ENCODE assay signal across 16 cellular contexts in genomic region chr22:19879248-19879575, GRCh38. TPM values are rescaled to one million over a fixed set of nuclear protein-coding genes. Genes with fewer than 3 reads are reported as not detected.
A peak's percentile ranks its signal among the peaks of the same experiment; 100 is the strongest.
DNase-seq lines count a peak whose midpoint lies in the region; ATAC-seq, FAIRE-seq and TF ChIP-seq lines count a peak whose summit lies in the region.
"Had no signal": no experiment of that assay in that cellular context is flagged by ENCODE, and none has a peak within 500 bp of the region (broad histone marks: within the 10 kb centered on the region; RNA-seq: fewer than 3 reads in every experiment).

No MANE protein-coding gene starts in this region.

- no peaks in the 10 kb centered on the region for H3K27me3 Mint-ChIP-seq in activated CD8-positive, alpha-beta T cell treated with anti-CD3 and anti-CD28 coated beads for 36 hours
- H3K27me3 Mint-ChIP-seq in activated CD8-positive, alpha-beta T cell treated with anti-CD3 and anti-CD28 coated beads, Interleukin-2, amount 10 ng/mL, durations not matched to agents 7 days and 5 days (ENCODE audit: low read depth) = no peaks in the 10 kb centered on the region
- H3K27me3 Mint-ChIP-seq: activated naive CD8-positive, alpha-beta T cell treated with anti-CD3 and anti-CD28 coated beads, Interleukin-2, amount 50 U/mL, for 24 hours had no signal

- H3K9me1 ChIP-seq in endothelial cell of umbilical vein (replicated peaks; ENCODE audit: control insufficient read depth, extremely low read depth, insufficient read depth, low read length) = no peaks in the 10 kb centered on the region

- H3K36me3 ChIP-seq in GM23248 (ENCODE audit: low read depth) (no peaks in the 10 kb centered on the region), endothelial cell of umbilical vein (ENCODE audit: control insufficient read depth in 2 of 2, extremely low read depth in 1 of 2, insufficient read depth in 2 of 2, low read length in 2 of 2) (peaks cover 10 to 12% of the 10 kb centered on the region in 2 experiments), prostate gland (no peaks in the 10 kb centered on the region)

- 49 to 56% methylated on average over 12 to 13 of the region's 14 CpGs for WGBS in GM23248 (ENCODE audit: low coverage in 1 of 2, low lambda C conversion rate in 2 of 2, missing lambda C conversion rate in 2 of 2), 2 experiments
- WGBS in prostate gland = 86% methylated on average over 12 of the region's 14 CpGs

- H3K9ac ChIP-seq in GM23248 (peak overlapping the region; percentile 41), endothelial cell of umbilical vein (replicated peaks; ENCODE audit: extremely low read depth, insufficient read depth, low read length) (peak overlapping the region; percentile 75)
- H3K9ac ChIP-seq: KMS-11 had no signal

- H3K4me1 ChIP-seq in GM23248 (ENCODE audit: insufficient read depth) (peaks cover 42% of the 10 kb centered on the region), endothelial cell of umbilical vein (ENCODE audit: control insufficient read depth, extremely low read depth, insufficient read depth, low read length) (peaks cover 82% of the 10 kb centered on the region), prostate gland (replicated peaks) (peaks cover 34% of the 10 kb centered on the region)

- no peak for ATAC-seq in activated CD8-positive, alpha-beta T cell treated with anti-CD3 and anti-CD28 coated beads for 36 hours
- ATAC-seq in activated CD8-positive, alpha-beta T cell treated with anti-CD3 and anti-CD28 coated beads, Interleukin-2, amount 10 ng/mL, durations not matched to agents 7 days and 5 days = no peak
- no peak for ATAC-seq in HG03521 (IDR thresholded peaks at IDR 0.05; ENCODE audit: unreplicated experiment)
- ATAC-seq: activated naive CD8-positive, alpha-beta T cell treated with anti-CD3 and anti-CD28 coated beads, Interleukin-2, amount 50 U/mL, for 24 hours had no signal

- H3K27me3 ChIP-seq in GM23248 (replicated peaks; ENCODE audit: insufficient read depth) (no peaks in the 10 kb centered on the region), endothelial cell of umbilical vein (ENCODE audit: control insufficient read depth in 2 of 2, insufficient read depth in 2 of 2, low read length in 2 of 2) (no peaks in the 10 kb centered on the region), prostate gland (replicated peaks; ENCODE audit: insufficient read depth) (no peaks in the 10 kb centered on the region)

- no peaks in the 10 kb centered on the region for H3K9me3 ChIP-seq in GM23248 (ENCODE audit: low read depth)
- no peaks in the 10 kb centered on the region for H3K9me3 ChIP-seq in endothelial cell of umbilical vein (replicated peaks; ENCODE audit: control insufficient read depth, insufficient read depth, low read length)
- H3K9me3 ChIP-seq in prostate gland = no peaks in the 10 kb centered on the region

- peak; percentile 0 for DNase-seq in activated CD8-positive, alpha-beta T cell treated with anti-CD3 and anti-CD28 coated beads for 36 hours
- DNase-seq in activated CD8-positive, alpha-beta T cell treated with anti-CD3 and anti-CD28 coated beads, Interleukin-2, amount 10 ng/mL, durations not matched to agents 7 days and 5 days = no peak
- DNase-seq in GM23248 (no peak), endothelial cell of umbilical vein (ENCODE audit: low read depth, low spot score) (no peak), prostate gland (ENCODE audit: low spot score) (no peak), KBM-7 (no peak), inferior parietal cortex (ENCODE audit: extremely low spot score) (no peak)
- DNase-seq: activated naive CD8-positive, alpha-beta T cell treated with anti-CD3 and anti-CD28 coated beads, Interleukin-2, amount 50 U/mL, for 24 hours; NCI-H1436; NCI-H2227 treated with DMSO at 0.1 percent for 48 hours had no signal

- CTCF ChIA-PET in activated CD8-positive, alpha-beta T cell treated with anti-CD3 and anti-CD28 coated beads for 36 hours (lab: Charles Lee) = no interaction called here
- CTCF ChIA-PET in activated CD8-positive, alpha-beta T cell treated with anti-CD3 and anti-CD28 coated beads, Interleukin-2, amount 10 ng/mL, durations not matched to agents 7 days and 5 days (lab: Charles Lee) = no interaction called here
- CTCF ChIA-PET in endothelial cell of umbilical vein (lab: Charles Lee) = interaction anchor here (1.4 to 1.9 kb wide), 2 partner anchors 31 to 149 kb away, joined by 4 to 10 read pairs; no protein-coding TSS in a partner anchor

- TF ChIP-seq POLR2A in endothelial cell of umbilical vein (IDR thresholded peaks at IDR 0.05; ENCODE audit: low read depth, low read length) = no peak
- no peak for TF ChIP-seq POLR2A in prostate gland (IDR thresholded peaks at IDR 0.05)

- peak; percentile 15 for FAIRE-seq in endothelial cell of umbilical vein (lab: Jason Lieb, UNC)
- FAIRE-seq: A204.1, H54, TTC549 had no signal

- no peaks in the 10 kb centered on the region for H3K9me2 ChIP-seq in GM23248 (ENCODE audit: insufficient read depth)

- H3K79me2 ChIP-seq in GM23248 (ENCODE audit: insufficient read depth) (0 out of 2 replicates have a peak, but pooled peaks cover 12% of the 10 kb centered on the region), endothelial cell of umbilical vein (ENCODE audit: control insufficient read depth, insufficient read depth, low read length) (peaks cover 49% of the 10 kb centered on the region)

- H3K4me3 ChIP-seq in GM23248 = 0 out of 2 replicates have a peak overlapping the region, but pooled peaks have one; percentile 12
- H3K4me3 ChIP-seq in endothelial cell of umbilical vein (replicated peaks in 1 of 3; ENCODE audit: insufficient read depth in 1 of 3, low read depth in 1 of 3, low read length in 3 of 3) = peak overlapping the region; percentile 26 to 85 (median 57)
- no peak overlapping the region for H3K4me3 ChIP-seq in prostate gland

- H3K4me2 ChIP-seq in GM23248 (ENCODE audit: unreplicated experiment) (peak overlapping the region; percentile 54), endothelial cell of umbilical vein (ENCODE audit: insufficient read depth, low read length) (peak overlapping the region; percentile 81)
- H3K4me2 ChIP-seq: KMS-11 had no signal

- H3K9me3 Mint-ChIP-seq in activated CD8-positive, alpha-beta T cell treated with anti-CD3 and anti-CD28 coated beads for 36 hours = no peaks in the 10 kb centered on the region
- H3K9me3 Mint-ChIP-seq in activated CD8-positive, alpha-beta T cell treated with anti-CD3 and anti-CD28 coated beads, Interleukin-2, amount 10 ng/mL, durations not matched to agents 7 days and 5 days (ENCODE audit: insufficient read depth) = no peaks in the 10 kb centered on the region
- H3K9me3 Mint-ChIP-seq: activated naive CD8-positive, alpha-beta T cell treated with anti-CD3 and anti-CD28 coated beads, Interleukin-2, amount 50 U/mL, for 24 hours had no signal

- intact Hi-C loops in activated CD8-positive, alpha-beta T cell treated with anti-CD3 and anti-CD28 coated beads for 36 hours (cut with micrococcal nuclease) = no loop called here
- intact Hi-C loops in endothelial cell of umbilical vein (cut with micrococcal nuclease) (no loop called here), prostate gland (cut with DNase I) (no loop called here)

- no peak overlapping the region for H3K27ac Mint-ChIP-seq in activated CD8-positive, alpha-beta T cell treated with anti-CD3 and anti-CD28 coated beads for 36 hours
- no peak overlapping the region for H3K27ac Mint-ChIP-seq in activated CD8-positive, alpha-beta T cell treated with anti-CD3 and anti-CD28 coated beads, Interleukin-2, amount 10 ng/mL, durations not matched to agents 7 days and 5 days
- H3K27ac Mint-ChIP-seq: activated naive CD8-positive, alpha-beta T cell treated with anti-CD3 and anti-CD28 coated beads, Interleukin-2, amount 50 U/mL, for 24 hours; progenitor cell of endocrine pancreas had no signal

- in situ Hi-C loops in GM23248 (cut with MboI) = no loop called here
- in situ Hi-C loops in KBM-7 (cut with MboI; ENCODE audit: low pct_unique_long_range_greater_than_20kb, low sequenced_read_pairs) = no loop called here

- H3K4me3 Mint-ChIP-seq in activated CD8-positive, alpha-beta T cell treated with anti-CD3 and anti-CD28 coated beads for 36 hours = no peak overlapping the region
- H3K4me3 Mint-ChIP-seq in activated CD8-positive, alpha-beta T cell treated with anti-CD3 and anti-CD28 coated beads, Interleukin-2, amount 10 ng/mL, durations not matched to agents 7 days and 5 days = no peak overlapping the region
- H3K4me3 Mint-ChIP-seq: activated naive CD8-positive, alpha-beta T cell treated with anti-CD3 and anti-CD28 coated beads, Interleukin-2, amount 50 U/mL, for 24 hours had no signal

- H3K27ac ChIP-seq in GM23248 (peak overlapping the region; percentile 8; the same call in 1 of the 2 replicates), endothelial cell of umbilical vein (ENCODE audit: insufficient read depth, low read depth, low read length) (peak overlapping the region; percentile 69), prostate gland (peak overlapping the region; percentile 68 to 75)
- H3K27ac ChIP-seq: KMS-11 had no signal

- H2AFZ ChIP-seq in GM23248 = no peak overlapping the region
- H2AFZ ChIP-seq in endothelial cell of umbilical vein (ENCODE audit: low read depth, low read length) = no peak overlapping the region

- dilution Hi-C loops in endothelial cell of umbilical vein (cut with MboI; ENCODE audit: extremely low pct_ligation_motif_present, low sequenced_read_pairs) = no loop called here

- no peak for TF ChIP-seq CTCF in activated CD8-positive, alpha-beta T cell treated with anti-CD3 and anti-CD28 coated beads for 36 hours (IDR thresholded peaks at IDR 0.05)
- TF ChIP-seq CTCF in endothelial cell of umbilical vein (IDR thresholded peaks at IDR 0.05; ENCODE audit: extremely low read depth in 1 of 2, insufficient read depth in 1 of 2, low read depth in 1 of 2, low read length in 2 of 2) (no peak), prostate gland (IDR thresholded peaks at IDR 0.05) (no peak)

- peaks cover 13% of the 10 kb centered on the region for H3F3A ChIP-seq in GM23248 (ENCODE audit: insufficient read depth)

- H3K4me1 Mint-ChIP-seq in activated CD8-positive, alpha-beta T cell treated with anti-CD3 and anti-CD28 coated beads for 36 hours (ENCODE audit: low read depth) = peaks cover 7% of the 10 kb centered on the region
- peaks cover 9% of the 10 kb centered on the region for H3K4me1 Mint-ChIP-seq in activated CD8-positive, alpha-beta T cell treated with anti-CD3 and anti-CD28 coated beads, Interleukin-2, amount 10 ng/mL, durations not matched to agents 7 days and 5 days (ENCODE audit: low read depth)

- no peaks in the 10 kb centered on the region for H3K36me3 Mint-ChIP-seq in activated CD8-positive, alpha-beta T cell treated with anti-CD3 and anti-CD28 coated beads for 36 hours (ENCODE audit: low read depth)
- H3K36me3 Mint-ChIP-seq in activated CD8-positive, alpha-beta T cell treated with anti-CD3 and anti-CD28 coated beads, Interleukin-2, amount 10 ng/mL, durations not matched to agents 7 days and 5 days (ENCODE audit: low read depth) = no peaks in the 10 kb centered on the region

- POLR2A ChIA-PET in activated CD8-positive, alpha-beta T cell treated with anti-CD3 and anti-CD28 coated beads for 36 hours (lab: Charles Lee) = no interaction called here
- POLR2A ChIA-PET in activated CD8-positive, alpha-beta T cell treated with anti-CD3 and anti-CD28 coated beads, Interleukin-2, amount 10 ng/mL, durations not matched to agents 7 days and 5 days (lab: Charles Lee) = interaction anchor here (1.1 kb wide), 1 partner anchor 24 kb away, joined by 3 read pairs; no protein-coding TSS in a partner anchor
- POLR2A ChIA-PET in endothelial cell of umbilical vein (lab: Charles Lee) = interaction anchor here (0.8 kb wide), 1 partner anchor 34 kb away, joined by 3 read pairs; no protein-coding TSS in a partner anchor

- no peaks in the 10 kb centered on the region for H4K20me1 ChIP-seq in GM23248 (ENCODE audit: insufficient read depth)
- H4K20me1 ChIP-seq in endothelial cell of umbilical vein (replicated peaks; ENCODE audit: control insufficient read depth, extremely low read depth, insufficient read depth, low read length) = no peaks in the 10 kb centered on the region

- BruUV-seq in endothelial cell of umbilical vein (replicated peaks; lab: Mats Ljungman, UMichigan) = no TSS peak

RNA-seq across cellular contexts. Expression of gene GNB1L, which starts 24.5 kb away (rescaled TPM):
- 10 to 100 TPM; 16.2 to 17.4 TPM for total RNA-seq in activated CD8-positive, alpha-beta T cell treated with anti-CD3 and anti-CD28 coated beads for 36 hours
- 10 to 100 TPM in 1 of 2 experiments, 1 to 10 TPM in 1; 9.7 to 10.3 TPM for total RNA-seq in activated CD8-positive, alpha-beta T cell treated with anti-CD3 and anti-CD28 coated beads, Interleukin-2, amount 10 ng/mL, durations not matched to agents 7 days and 5 days
- 16.5 and 22.5 TPM in 2 replicates for total RNA-seq in GM23248 (2014; rRNA removed; shearing (Covaris generic))
- polyA plus RNA-seq in GM23248 (2016; fragmentation: Nextera tagmentation; extraction: Ambion mirVana) (13.6 and 14.3 TPM in 2 replicates), endothelial cell of umbilical vein (5.4 and 5.9 TPM in 2 replicates)
- total RNA-seq in endothelial cell of umbilical vein (5.9 and 11.2 TPM in 2 replicates), prostate gland (10 to 100 TPM in 1 of 2 donors, 1 to 10 TPM in 1; 5.6 to 12.0 TPM)
- 2.2 and 3.8 TPM in 2 replicates for polyA plus RNA-seq in endothelial cell of umbilical vein (2011; cell fraction: cytosol; rRNA removed)
- polyA plus RNA-seq in endothelial cell of umbilical vein (2011; cell fraction: nucleus; rRNA removed) = 2.7 and 3.2 TPM in 2 replicates
- 3.5 and 3.6 TPM in 2 replicates for polyA plus RNA-seq in endothelial cell of umbilical vein (2012)
- 1.6 and 3.5 TPM in 2 replicates for polyA minus RNA-seq in endothelial cell of umbilical vein
- polyA minus RNA-seq in endothelial cell of umbilical vein (2011; cell fraction: cytosol; rRNA and poly(A)+ RNA removed) = 1.7 TPM
- polyA minus RNA-seq in endothelial cell of umbilical vein (2011; cell fraction: nucleus; rRNA and poly(A)+ RNA removed) = 2.4 TPM in 2 replicates

RNA-seq across cellular contexts. Expression of gene RTL10, which starts 24.5 kb away (rescaled TPM):
- 10 to 100 TPM; 14.7 to 17.4 TPM for total RNA-seq in activated CD8-positive, alpha-beta T cell treated with anti-CD3 and anti-CD28 coated beads for 36 hours
- 10 to 100 TPM; 16.1 to 17.0 TPM for total RNA-seq in activated CD8-positive, alpha-beta T cell treated with anti-CD3 and anti-CD28 coated beads, Interleukin-2, amount 10 ng/mL, durations not matched to agents 7 days and 5 days
- 11.9 and 14.2 TPM in 2 replicates for total RNA-seq in GM23248 (2014; rRNA removed; shearing (Covaris generic))
- 22.8 and 23.8 TPM in 2 replicates for polyA plus RNA-seq in GM23248 (2016; fragmentation: Nextera tagmentation; extraction: Ambion mirVana)
- total RNA-seq in endothelial cell of umbilical vein = 31.9 and 32.1 TPM in 2 replicates
- polyA plus RNA-seq in endothelial cell of umbilical vein = 40.8 and 54.5 TPM in 2 replicates
- polyA plus RNA-seq in endothelial cell of umbilical vein (2011; cell fraction: cytosol; rRNA removed) = 21.6 and 22.9 TPM in 2 replicates
- polyA plus RNA-seq in endothelial cell of umbilical vein (2011; cell fraction: nucleus; rRNA removed) = 43.8 and 53.4 TPM in 2 replicates
- 8.0 and 9.8 TPM in 2 replicates for polyA plus RNA-seq in endothelial cell of umbilical vein (2012)
- polyA minus RNA-seq in endothelial cell of umbilical vein = 84.1 and 88.0 TPM in 2 replicates
- polyA minus RNA-seq in endothelial cell of umbilical vein (2011; cell fraction: cytosol; rRNA and poly(A)+ RNA removed) = 9.0 TPM
- 20.7 and 26.1 TPM in 2 replicates for polyA minus RNA-seq in endothelial cell of umbilical vein (2011; cell fraction: nucleus; rRNA and poly(A)+ RNA removed)
- total RNA-seq in prostate gland = 10 to 100 TPM; 15.7 to 41.9 TPM

Comparison
In these comparisons a context has a peak if more than half of its experiments do, and no peak if none do; other contexts are left out.
1. H3K27ac ChIP-seq: peak in every context shown above with its lines; median percentile 72 in prostate gland; 69 in endothelial cell of umbilical vein; 8 in GM23248.
2. H3K4me3 ChIP-seq: peak in GM23248 (single experiment) and endothelial cell of umbilical vein (3 of 3); none in prostate gland (0 of 2).